17 cellular contexts compared by ENCODE assay signal in genomic region chr14:100994757-100995156, GRCh38.
DNase-seq lines count a peak whose midpoint lies in the region; ATAC-seq and TF ChIP-seq lines count a peak whose summit lies in the region.
"Had no signal": no experiment of that assay in that cellular context is flagged by ENCODE, and none has a peak within 500 bp of the region (broad histone marks: within the 10 kb centered on the region; RNA-seq: fewer than 3 reads in every experiment).

No MANE protein-coding gene starts in this region.

- peak; percentile 72 for DNase-seq in Caki2 (ENCODE audit: low read depth)
- DNase-seq in HFFc6: peak; percentile 40
- DNase-seq in epithelial cell of prostate (ENCODE audit: low read depth, low spot score): no peak
- peak; percentile 50 for DNase-seq in renal cortical epithelial cell (ENCODE audit: low read depth)
- DNase-seq in NAMALWA (ENCODE audit: low spot score): no peak
- DNase-seq in stimulated activated naive B cell treated with anti-CD40 and anti-IgM and Interleukin-4, amounts not matched to agents 10 μg/mL and 1 μg/mL and 100 μg/mL, for 72 hours: no peak
- DNase-seq in globus pallidus (ENCODE audit: low spot score): no peak
- DNase-seq: BE2C, COR-L47, GF-D8, GOT3, KBM-7, NCI-H1105, NCI-H2029 treated with DMSO at 0.1 percent for 48 hours, NCI-H524 treated with DMSO at 0.1 percent for 48 hours had no signal

- H3K4me3 Mint-ChIP-seq in HFFc6: 0 out of 2 replicates have a peak overlapping the region, but pooled peaks have one; percentile 15
- H3K4me3 Mint-ChIP-seq in stimulated activated naive B cell treated with anti-CD40 and anti-IgM and Interleukin-4, amounts not matched to agents 10 μg/mL and 1 μg/mL and 100 μg/mL, for 72 hours: no peak overlapping the region
- H3K4me3 Mint-ChIP-seq: T-helper 1 cell treated with Interleukin-12 subunit alpha and Interleukin-12 subunit beta and Interleukin-4 antibody, amounts not matched to agents 30 μg/mL and 1 μg/mL, for 36 hours had no signal

- no peak for TF ChIP-seq CTCF in HFFc6 (IDR thresholded peaks at IDR 0.05)

- H3K36me3 Mint-ChIP-seq in HFFc6 (ENCODE audit: low read depth): peaks cover 61% of the 10 kb centered on the region
- no peaks in the 10 kb centered on the region for H3K36me3 Mint-ChIP-seq in stimulated activated naive B cell treated with anti-CD40 and anti-IgM and Interleukin-4, amounts not matched to agents 10 μg/mL and 1 μg/mL and 100 μg/mL, for 72 hours

- no peak for ATAC-seq in stimulated activated naive B cell treated with anti-CD40 and anti-IgM and Interleukin-4, amounts not matched to agents 10 μg/mL and 1 μg/mL and 100 μg/mL, for 72 hours (replicated peaks)
- ATAC-seq: Right ventricle myocardium inferior had no signal

- no peaks in the 10 kb centered on the region for H3K9me3 Mint-ChIP-seq in HFFc6
- peaks cover 0 to 3% of the 10 kb centered on the region in 2 donors for H3K9me3 Mint-ChIP-seq in stimulated activated naive B cell treated with anti-CD40 and anti-IgM and Interleukin-4, amounts not matched to agents 10 μg/mL and 1 μg/mL and 100 μg/mL, for 72 hours
- H3K9me3 Mint-ChIP-seq: T-helper 1 cell treated with Interleukin-12 subunit alpha and Interleukin-12 subunit beta and Interleukin-4 antibody, amounts not matched to agents 30 μg/mL and 1 μg/mL, for 36 hours had no signal

- H3K27ac Mint-ChIP-seq in HFFc6: peak overlapping the region; percentile 74
- H3K27ac Mint-ChIP-seq in stimulated activated naive B cell treated with anti-CD40 and anti-IgM and Interleukin-4, amounts not matched to agents 10 μg/mL and 1 μg/mL and 100 μg/mL, for 72 hours: no peak overlapping the region
- H3K27ac Mint-ChIP-seq: T-helper 1 cell treated with Interleukin-12 subunit alpha and Interleukin-12 subunit beta and Interleukin-4 antibody, amounts not matched to agents 30 μg/mL and 1 μg/mL, for 36 hours had no signal

- H3K4me1 Mint-ChIP-seq in HFFc6 (ENCODE audit: low read depth): peaks cover 60% of the 10 kb centered on the region
- H3K4me1 Mint-ChIP-seq in stimulated activated naive B cell treated with anti-CD40 and anti-IgM and Interleukin-4, amounts not matched to agents 10 μg/mL and 1 μg/mL and 100 μg/mL, for 72 hours: no peaks in the 10 kb centered on the region

- H3K27me3 Mint-ChIP-seq in HFFc6 (ENCODE audit: insufficient read depth): peaks cover 17% of the 10 kb centered on the region
- peaks cover 8 to 11% of the 10 kb centered on the region in 2 donors for H3K27me3 Mint-ChIP-seq in stimulated activated naive B cell treated with anti-CD40 and anti-IgM and Interleukin-4, amounts not matched to agents 10 μg/mL and 1 μg/mL and 100 μg/mL, for 72 hours

- peak overlapping the region; percentile 62 for H3K27ac ChIP-seq in epithelial cell of prostate

- in situ Hi-C loops in Caki2 (cut with HindIII; ENCODE audit: low pct_unique_long_range_greater_than_20kb, low sequenced_read_pairs): no loop called here

Comparison
In these comparisons a context has a peak if more than half of its experiments do, and no peak if none do; other contexts are left out.
1. DNase-seq: peak in Caki2 (single experiment), HFFc6 (single experiment) and renal cortical epithelial cell (single experiment); none in epithelial cell of prostate (single experiment), NAMALWA (single experiment), stimulated activated naive B cell treated with anti-CD40 and anti-IgM and Interleukin-4, amounts not matched to agents 10 μg/mL and 1 μg/mL and 100 μg/mL, for 72 hours (single experiment) and globus pallidus (single experiment).